12 cellular contexts compared by ENCODE assay signal in genomic region chr5:154059583-154059982, GRCh38.
"Had no signal": no experiment of that assay in that cellular context is flagged by ENCODE, and none has a peak within 500 bp of the region (broad histone marks: within the 10 kb centered on the region; RNA-seq: fewer than 3 reads in every experiment).

No MANE protein-coding gene starts in this region.

- H3K27ac ChIP-seq: ascending aorta, heart right ventricle, ovary, thyroid gland had no signal

- H3K27me3 ChIP-seq: ascending aorta, heart right ventricle, ovary, thyroid gland had no signal

- H3K36me3 ChIP-seq: ovary, thyroid gland had no signal

- H3K27ac Mint-ChIP-seq: activated CD4-positive, alpha-beta T cell treated with anti-CD3 and anti-CD28 coated beads, Interleukin-2, amount 10 ng/mL, durations not matched to agents 24 days and 14 days; WTC11 had no signal

- H3K9me3 ChIP-seq: ascending aorta, heart right ventricle, ovary, thyroid gland had no signal

- H3K4me1 ChIP-seq: thyroid gland had no signal

- DNase-seq: activated gamma-delta T cell; activated T-cell treated with anti-CD3 and anti-CD28 coated beads, Interleukin-2, amount 50 U/mL, for 24 hours; foreskin melanocyte; heart right ventricle; left ventricle myocardium superior; mesendoderm; ovary; thyroid gland had no signal

- H3K4me1 Mint-ChIP-seq: neural crest cell had no signal

- H3K27me3 Mint-ChIP-seq: activated CD4-positive, alpha-beta T cell treated with anti-CD3 and anti-CD28 coated beads, Interleukin-2, amount 10 ng/mL, durations not matched to agents 24 days and 14 days; activated T-cell treated with anti-CD3 and anti-CD28 coated beads, Interleukin-2, amount 50 U/mL, for 24 hours had no signal

- H3K4me3 Mint-ChIP-seq: activated CD4-positive, alpha-beta T cell treated with anti-CD3 and anti-CD28 coated beads, Interleukin-2, amount 10 ng/mL, durations not matched to agents 24 days and 14 days; activated T-cell treated with anti-CD3 and anti-CD28 coated beads, Interleukin-2, amount 50 U/mL, for 24 hours; neural crest cell; WTC11 had no signal

- H3K4me3 ChIP-seq: ascending aorta, heart right ventricle, ovary, thyroid gland had no signal

- H3K9me3 Mint-ChIP-seq: activated CD4-positive, alpha-beta T cell treated with anti-CD3 and anti-CD28 coated beads, Interleukin-2, amount 10 ng/mL, durations not matched to agents 24 days and 14 days; activated T-cell treated with anti-CD3 and anti-CD28 coated beads, Interleukin-2, amount 50 U/mL, for 24 hours; WTC11 had no signal
